2 cellular contexts compared by ENCODE assay signal in the genomic region with DNA sequence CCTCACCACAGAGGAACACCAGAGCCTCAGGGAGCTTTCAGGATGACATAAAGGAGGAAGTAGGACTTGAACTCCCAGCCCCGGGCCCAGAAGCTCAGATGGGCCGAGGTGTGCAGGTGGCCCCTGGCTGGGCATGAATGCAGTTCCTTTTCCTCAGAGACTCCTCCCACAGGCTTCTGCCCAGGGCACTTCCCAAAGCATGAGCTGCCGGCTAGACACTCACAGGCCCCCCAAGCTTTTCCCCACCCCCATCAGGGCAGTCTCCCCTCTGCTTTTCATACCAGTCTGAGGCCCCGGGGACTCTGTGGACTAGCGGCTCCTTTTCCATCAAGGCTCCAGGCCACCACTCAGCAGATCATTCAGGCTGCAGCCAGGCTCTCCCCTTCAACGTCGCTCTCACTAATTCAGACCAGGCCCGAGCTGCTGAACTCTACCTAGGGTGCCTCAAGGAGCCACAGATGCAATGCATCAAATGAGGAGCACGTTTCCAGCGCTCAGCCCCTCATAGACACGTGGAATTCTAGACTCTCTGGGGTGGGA.
TF ChIP-seq lines count a peak whose summit lies in the region.

No MANE protein-coding gene starts in this region.

TF ChIP-seq in SK-N-SH, 30 proteins besides CTCF, POLR2A, EP300 and RAD21 (continued from another document):
- TF ChIP-seq, protein P1, sequence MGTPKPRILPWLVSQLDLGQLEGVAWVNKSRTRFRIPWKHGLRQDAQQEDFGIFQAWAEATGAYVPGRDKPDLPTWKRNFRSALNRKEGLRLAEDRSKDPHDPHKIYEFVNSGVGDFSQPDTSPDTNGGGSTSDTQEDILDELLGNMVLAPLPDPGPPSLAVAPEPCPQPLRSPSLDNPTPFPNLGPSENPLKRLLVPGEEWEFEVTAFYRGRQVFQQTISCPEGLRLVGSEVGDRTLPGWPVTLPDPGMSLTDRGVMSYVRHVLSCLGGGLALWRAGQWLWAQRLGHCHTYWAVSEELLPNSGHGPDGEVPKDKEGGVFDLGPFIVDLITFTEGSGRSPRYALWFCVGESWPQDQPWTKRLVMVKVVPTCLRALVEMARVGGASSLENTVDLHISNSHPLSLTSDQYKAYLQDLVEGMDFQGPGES (IDR thresholded peaks at IDR 0.05; ENCODE audit: low read depth, low read length), result no peak

TF ChIP-seq in SK-N-SH treated with all-trans-retinoic acid at 6 μM for 48 hours, 23 proteins besides CTCF, POLR2A, EP300 and RAD21 (continued from another document):
- TF ChIP-seq, protein P2, sequence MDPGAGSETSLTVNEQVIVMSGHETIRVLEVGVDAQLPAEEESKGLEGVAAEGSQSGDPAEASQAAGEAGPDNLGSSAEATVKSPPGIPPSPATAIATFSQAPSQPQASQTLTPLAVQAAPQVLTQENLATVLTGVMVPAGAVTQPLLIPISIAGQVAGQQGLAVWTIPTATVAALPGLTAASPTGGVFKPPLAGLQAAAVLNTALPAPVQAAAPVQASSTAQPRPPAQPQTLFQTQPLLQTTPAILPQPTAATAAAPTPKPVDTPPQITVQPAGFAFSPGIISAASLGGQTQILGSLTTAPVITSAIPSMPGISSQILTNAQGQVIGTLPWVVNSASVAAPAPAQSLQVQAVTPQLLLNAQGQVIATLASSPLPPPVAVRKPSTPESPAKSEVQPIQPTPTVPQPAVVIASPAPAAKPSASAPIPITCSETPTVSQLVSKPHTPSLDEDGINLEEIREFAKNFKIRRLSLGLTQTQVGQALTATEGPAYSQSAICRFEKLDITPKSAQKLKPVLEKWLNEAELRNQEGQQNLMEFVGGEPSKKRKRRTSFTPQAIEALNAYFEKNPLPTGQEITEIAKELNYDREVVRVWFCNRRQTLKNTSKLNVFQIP (CRISPR knock-in tag; IDR thresholded peaks at IDR 0.05; ENCODE audit: borderline replicate concordance, low read depth), result no peak
- TF ChIP-seq ZNF565 (CRISPR knock-in tag; conservative IDR thresholded peaks at IDR 0.05; ENCODE audit: low read depth) (no peak), TOX (CRISPR knock-in tag; IDR thresholded peaks at IDR 0.05; ENCODE audit: borderline replicate concordance) (no peak), ISL1 (CRISPR knock-in tag; IDR thresholded peaks at IDR 0.05) (no peak), ZNF70 (CRISPR knock-in tag; IDR thresholded peaks at IDR 0.05) (no peak)
